ENCODE assay signal across 27 cellular contexts in the genomic region with DNA sequence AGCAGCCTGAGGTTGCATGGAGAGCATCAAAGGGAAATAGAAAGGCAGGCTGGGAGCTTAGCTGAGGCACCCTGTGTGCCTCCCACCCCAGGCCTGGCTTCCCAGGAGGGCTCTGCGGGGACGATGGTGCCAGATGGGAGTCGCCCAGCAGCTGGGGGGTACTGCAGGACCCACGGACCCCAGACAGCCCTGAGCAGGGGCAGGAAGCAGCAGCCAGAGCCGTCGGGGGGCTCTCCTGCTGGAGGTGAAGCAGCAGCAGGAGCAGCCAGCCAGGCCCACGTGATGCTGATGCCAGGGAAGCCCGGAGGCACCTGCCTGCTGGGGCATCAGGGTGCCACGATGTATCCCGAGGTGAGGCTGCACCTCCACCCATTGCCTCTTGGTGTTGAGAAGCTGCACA. TPM values are rescaled to one million over a fixed set of nuclear protein-coding genes. Genes with fewer than 3 reads are reported as not detected.
"Had no signal": no experiment of that assay in that cellular context is flagged by ENCODE, and none has a peak within 500 bp of the region (broad histone marks: within the 10 kb centered on the region; RNA-seq: fewer than 3 reads in every experiment).

No MANE protein-coding gene starts in this region.

- H3K9me3 ChIP-seq: esophagus muscularis mucosa, lower lobe of right lung, stomach, testis, tibial artery had no signal

- H3K4me3 Mint-ChIP-seq: neural progenitor cell had no signal

- DNase-seq: dermis blood vessel endothelial cell; effector memory CD4-positive, alpha-beta T cell; foreskin keratinocyte; hypothalamus; immature natural killer cell; islet precursor cell; kidney glomerular epithelial cell; left ventricle myocardium superior; lower lobe of right lung; naive thymus-derived CD8-positive, alpha-beta T cell; stimulated activated CD4-positive, alpha-beta T cell treated with anti-CD3 and anti-CD28 coated beads, Interleukin-12 subunit alpha, Interleukin-12 subunit beta, amount 100 ng/mL, for 4 hours; stimulated activated CD4-positive, alpha-beta T cell treated with anti-CD3 and anti-CD28 coated beads, Interleukin-1b, Interleukin-23, amount 100 ng/mL, for 48 hours; stimulated activated CD4-positive, alpha-beta T cell treated with anti-CD3 and anti-CD28 coated beads, Interleukin-4, amount 100 ng/mL, for 1 hour; stimulated activated CD8-positive, alpha-beta memory T cell treated with anti-CD3 and anti-CD28 coated beads, Interleukin-4, amount 100 ng/mL, for 48 hours; stimulated activated naive CD4-positive, alpha-beta T cell treated with Interleukin-2 at 50 U/mL for 16 hours; stomach; testis; tibial artery had no signal

- H3K27me3 ChIP-seq: testis had no signal

- H3K4me3 ChIP-seq: coronary artery, esophagus muscularis mucosa, lower lobe of right lung, neural progenitor cell, smooth muscle cell, stomach, testis, tibial artery had no signal

- ATAC-seq: foreskin keratinocyte; left ventricle myocardium superior; lower lobe of right lung; naive thymus-derived CD8-positive, alpha-beta T cell; sciatic nerve had no signal

- H2AFZ ChIP-seq: neural progenitor cell, parathyroid adenoma had no signal

- H3K36me3 ChIP-seq: esophagus muscularis mucosa, lower lobe of right lung, neural progenitor cell, stomach, tibial artery had no signal

- H3K27ac Mint-ChIP-seq: immature natural killer cell; naive thymus-derived CD8-positive, alpha-beta T cell; neural progenitor cell; progenitor cell of endocrine pancreas; type B pancreatic cell had no signal

- H3K36me3 Mint-ChIP-seq: immature natural killer cell, neural progenitor cell, type B pancreatic cell had no signal

- H3K9me3 Mint-ChIP-seq: neural progenitor cell, type B pancreatic cell had no signal

- H3K9ac ChIP-seq: neural progenitor cell, parathyroid adenoma had no signal

- FAIRE-seq: endothelial cell of umbilical vein had no signal

- H3K4me2 ChIP-seq: neural progenitor cell, smooth muscle cell had no signal

- H3K27ac ChIP-seq: coronary artery, esophagus muscularis mucosa, foreskin keratinocyte, lower lobe of right lung, neural progenitor cell, parathyroid adenoma, stomach, testis, tibial artery had no signal

- H3K4me1 ChIP-seq: foreskin keratinocyte had no signal

RNA-seq across cellular contexts. Expression of a gene that starts 20.4 kb away (rescaled TPM):
- polyA plus RNA-seq: immature natural killer cell; naive thymus-derived CD8-positive, alpha-beta T cell had no signal
